16 cellular contexts compared by ENCODE assay signal in genomic region chr13:51638497-51638871, GRCh38. TPM values are rescaled to one million over a fixed set of nuclear protein-coding genes. Genes with fewer than 3 reads are reported as not detected.
DNase-seq lines count a peak whose midpoint lies in the region; ATAC-seq and TF ChIP-seq lines count a peak whose summit lies in the region.
"Had no signal": no experiment of that assay in that cellular context is flagged by ENCODE, and none has a peak within 500 bp of the region (broad histone marks: within the 10 kb centered on the region; RNA-seq: fewer than 3 reads in every experiment).

No MANE protein-coding gene starts in this region.

- no peaks in the 10 kb centered on the region for H3K9me3 ChIP-seq in HCT116 (ENCODE audit: control insufficient read depth in 1 of 2, insufficient read depth in 1 of 2, low read depth in 1 of 2, low read length in 2 of 2)
- H3K9me3 ChIP-seq: HAP-1, neutrophil, Peyer's patch had no signal

- no TSS peak for BruUV-seq in HCT116 (replicated peaks; lab: Mats Ljungman, UMichigan)

- no peak overlapping the region for H3K9ac ChIP-seq in HCT116 (ENCODE audit: low read length)

- CTCF ChIA-PET in HCT116 (lab: Charles Lee), result no interaction called here

- POLR2A ChIA-PET in HCT116 (lab: Charles Lee), result no interaction called here

- H3K4me3 ChIP-seq in HCT116 (replicated peaks in 1 of 2; ENCODE audit: low read depth in 1 of 2, low read length in 2 of 2), result no peak overlapping the region
- H3K4me3 ChIP-seq in fibroblast of villous mesenchyme (ENCODE audit: low read depth, low read length), result no peak overlapping the region
- H3K4me3 ChIP-seq: HAP-1, Peyer's patch had no signal

- no peak for DNase-seq in HCT116 (ENCODE audit: low read depth, low spot score)
- peak; percentile 55 for DNase-seq in SK-MEL-5 (ENCODE audit: low read depth, low spot score)
- DNase-seq in fibroblast of villous mesenchyme (ENCODE audit: low read depth), result peak; percentile 58
- peak; percentile 41 for DNase-seq in pons (ENCODE audit: low spot score)
- DNase-seq in NCI-H1930 (lab: John Stamatoyannopoulos, UW), result no peak
- DNase-seq in SK-N-DZ (ENCODE audit: low spot score), result no peak
- DNase-seq: activated CD4-positive, alpha-beta T cell treated with anti-CD3 and anti-CD28 coated beads, Interleukin-2, amount 50 U/mL, for 48 hours; aorta; CD4-positive, CD25-positive, alpha-beta regulatory T cell; effector CD8-positive, alpha-beta T cell; left ventricle myocardium superior; Peyer's patch had no signal

- TF ChIP-seq RAD21 in HCT116 (IDR thresholded peaks at IDR 0.05; ENCODE audit: low read depth), result no peak

- H3K27me3 ChIP-seq in HCT116 (ENCODE audit: insufficient read depth, low read length), result no peaks in the 10 kb centered on the region
- H3K27me3 ChIP-seq: neutrophil, Peyer's patch had no signal

- H3K4me1 ChIP-seq in HCT116 (ENCODE audit: control insufficient read depth in 1 of 2, insufficient read depth in 2 of 2, low read length in 2 of 2), result peaks cover 21 to 25% of the 10 kb centered on the region in 2 experiments
- H3K4me1 ChIP-seq: Peyer's patch had no signal

- peak overlapping the region; percentile 23 for H3K4me2 ChIP-seq in HCT116 (ENCODE audit: low read length)

- RAD21 ChIA-PET in HCT116 (lab: Charles Lee; ENCODE audit: low non-redundant PET in 1 of 2, low total read pairs in 2 of 2, uncharacterized antibody in 2 of 2, unreplicated experiment in 2 of 2), result no interaction called here

- TF ChIP-seq POLR2A in HCT116 (IDR thresholded peaks at IDR 0.05; ENCODE audit: borderline replicate concordance, extremely low read depth, insufficient read depth, insufficient read length), result no peak

- ATAC-seq in HCT116, result peak; percentile 54; the same call in 1 of the 2 replicates
- no peak for ATAC-seq in GM18867 (IDR thresholded peaks at IDR 0.05; ENCODE audit: unreplicated experiment)
- no peak for ATAC-seq in HG03095 (IDR thresholded peaks at IDR 0.05; ENCODE audit: unreplicated experiment)
- ATAC-seq: left ventricle myocardium superior had no signal

- no peaks in the 10 kb centered on the region for H3K79me2 ChIP-seq in HCT116 (ENCODE audit: insufficient read depth, low read length)

- intact Hi-C loops in HCT116 (cut with micrococcal nuclease), result no loop called here

- H2AFZ ChIP-seq in HCT116 (ENCODE audit: low read depth, low read length, poor library complexity, severe bottlenecking), result no peak overlapping the region

- in situ Hi-C loops in SK-MEL-5 (cut with HindIII; ENCODE audit: low pct_unique_long_range_greater_than_20kb, low sequenced_read_pairs), result no loop called here

- no peaks in the 10 kb centered on the region for H3K36me3 ChIP-seq in HCT116 (ENCODE audit: control insufficient read depth in 1 of 2, insufficient read depth in 2 of 2, low read length in 2 of 2)
- H3K36me3 ChIP-seq: HAP-1, neutrophil, Peyer's patch had no signal

- H3K27ac ChIP-seq in HCT116 (ENCODE audit: low read depth, low read length), result no peak overlapping the region
- H3K27ac ChIP-seq: neutrophil, Peyer's patch had no signal

- H4K20me1 ChIP-seq in HCT116 (ENCODE audit: insufficient read depth), result no peaks in the 10 kb centered on the region

- no peak for TF ChIP-seq CTCF in HCT116 (IDR thresholded peaks at IDR 0.05 in 2 of 3, conservative IDR thresholded peaks at IDR 0.05 in 1 of 3; ENCODE audit: borderline replicate concordance in 1 of 3, insufficient read depth in 1 of 3, low read depth in 2 of 3, low read length in 2 of 3)
- TF ChIP-seq CTCF in fibroblast of villous mesenchyme (IDR thresholded peaks at IDR 0.05; ENCODE audit: insufficient read depth, low read depth, low read length), result no peak

- no peaks in the 10 kb centered on the region for H3K9me2 ChIP-seq in HCT116 (ENCODE audit: insufficient read depth)

TF ChIP-seq in HCT116, 20 proteins besides CTCF, POLR2A, EP300 and RAD21:
- no peak for TF ChIP-seq SRF (IDR thresholded peaks at IDR 0.05; ENCODE audit: low read depth)
- TF ChIP-seq CBX3 (IDR thresholded peaks at IDR 0.05; ENCODE audit: low read depth), result no peak
- TF ChIP-seq REST (IDR thresholded peaks at IDR 0.05; ENCODE audit: low read depth), result no peak
- TF ChIP-seq SP1 (IDR thresholded peaks at IDR 0.05; ENCODE audit: low read depth), result 0 out of 2 replicates have a peak, but pooled peaks have one; percentile 19
- TF ChIP-seq FOSL1 (IDR thresholded peaks at IDR 0.05; ENCODE audit: low read depth), result peak; percentile 28; the same call in 1 of the 2 replicates

RNA-seq across cellular contexts. Expression of gene WDFY2, which starts 54.2 kb away (rescaled TPM):
- total RNA-seq in HCT116 (2021; ENCODE audit: unreplicated experiment), result 6.1 TPM
- polyA plus RNA-seq in HCT116 (2012), result 2.4 and 2.6 TPM in 2 replicates
- 1.9 and 2.0 TPM in 2 replicates for total RNA-seq in SK-MEL-5 (2014; rRNA removed; shearing (Covaris generic))
- 3.7 and 5.5 TPM in 2 replicates for polyA plus RNA-seq in SK-MEL-5 (2015; cell fraction: cytosol; rRNA removed)
- polyA plus RNA-seq in SK-MEL-5 (2015; cell fraction: nucleus; rRNA removed), result 32.9 and 45.3 TPM in 2 replicates
- 6.0 and 8.1 TPM in 2 replicates for total RNA-seq in fibroblast of villous mesenchyme
- 3.0 and 3.1 TPM in 2 replicates for polyA plus RNA-seq in SK-N-DZ (2014; cell fraction: cytosol; rRNA removed)
- 9.2 and 17.3 TPM in 2 replicates for polyA plus RNA-seq in SK-N-DZ (2014; cell fraction: nucleus; rRNA removed)

Comparison
In these comparisons a context has a peak if more than half of its experiments do, and no peak if none do; other contexts are left out.
1. DNase-seq: peak in SK-MEL-5 (single experiment), fibroblast of villous mesenchyme (single experiment) and pons (single experiment); none in HCT116 (single experiment), NCI-H1930 (0 of 2) and SK-N-DZ (single experiment).